20 cellular contexts compared by ENCODE assay signal in the genomic region with DNA sequence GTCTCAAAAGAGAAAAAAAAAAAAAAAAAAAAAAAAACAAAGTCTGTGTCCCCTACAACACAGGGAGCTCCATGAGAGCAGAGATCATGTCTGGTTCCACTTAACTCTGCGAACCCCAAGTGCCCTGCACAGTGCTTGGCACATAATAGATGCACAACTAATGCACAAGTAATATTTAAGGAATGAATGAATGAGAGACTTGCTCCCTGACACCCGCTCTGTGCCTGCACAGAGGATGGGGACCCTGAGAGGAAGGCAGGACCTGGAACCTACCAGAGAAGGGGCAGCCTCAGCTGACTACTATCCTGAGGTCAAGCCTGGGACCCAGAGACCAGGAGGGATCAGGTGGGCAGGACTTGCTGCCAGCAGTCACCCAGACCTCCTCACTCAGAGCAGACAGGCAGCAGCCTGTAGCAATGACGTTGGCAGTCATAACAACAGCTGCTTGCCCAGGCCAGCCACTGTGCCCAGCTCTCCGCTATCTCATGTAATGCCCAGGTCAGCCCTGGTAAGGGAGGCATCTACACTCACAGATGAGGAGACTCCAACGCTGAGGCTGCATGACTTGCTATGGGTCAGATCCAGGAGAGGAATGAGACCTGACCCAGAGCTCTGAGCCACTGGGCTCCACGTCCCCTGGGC.
"Had no signal": no experiment of that assay in that cellular context is flagged by ENCODE, and none has a peak within 500 bp of the region (broad histone marks: within the 10 kb centered on the region; RNA-seq: fewer than 3 reads in every experiment).

No MANE protein-coding gene starts in this region.

- H3K9ac ChIP-seq: parathyroid adenoma had no signal

- H3K4me3 ChIP-seq: left ventricle myocardium inferior, transverse colon had no signal

- H2AFZ ChIP-seq: parathyroid adenoma had no signal

- H3K4me1 ChIP-seq: left ventricle myocardium inferior, parathyroid adenoma, transverse colon had no signal

- H3K9me3 ChIP-seq: left ventricle myocardium inferior, transverse colon had no signal

- H3K79me2 ChIP-seq: parathyroid adenoma had no signal

- ATAC-seq: activated CD4-positive, CD25-positive, alpha-beta regulatory T cell treated with anti-CD3 and anti-CD28 coated beads, Interleukin-2, amount 50 U/mL, for 24 hours; activated T-cell treated with anti-CD3 and anti-CD28 coated beads, Interleukin-2, amount 50 U/mL, for 72 hours had no signal

- DNase-seq: activated CD4-positive, alpha-beta T cell treated with anti-CD3 and anti-CD28 coated beads, Interleukin-2, amount 50 U/mL, for 1 hour; activated CD8-positive, alpha-beta memory T cell treated with anti-CD3 and anti-CD28 coated beads for 24 hours; activated effector memory CD4-positive, alpha-beta T cell treated with anti-CD3 and anti-CD28 coated beads, Interleukin-2, amount 50 U/mL, for 16 hours; activated naive CD4-positive, alpha-beta T cell treated with anti-CD3 and anti-CD28 coated beads, Interleukin-2, amount 50 U/mL, for 16 hours; activated T-cell treated with anti-CD3 and anti-CD28 coated beads, Interleukin-2, amount 50 U/mL, for 72 hours; aorta; brain microvascular endothelial cell; cortex of kidney; erythroblast; head of caudate nucleus; kidney; left ventricle myocardium inferior; mammary epithelial cell; midbrain; stimulated activated CD4-positive, alpha-beta T cell treated with anti-CD3 and anti-CD28 coated beads, Interleukin-2, amount 100 ng/mL, for 24 hours; stimulated activated naive CD4-positive, alpha-beta T cell treated with Interleukin-2 at 50 U/mL for 16 hours; substantia nigra; transverse colon had no signal

- H3K27me3 ChIP-seq: brain microvascular endothelial cell, transverse colon had no signal

- H3K36me3 ChIP-seq: transverse colon had no signal

- H3K27ac ChIP-seq: brain microvascular endothelial cell, left ventricle myocardium inferior, parathyroid adenoma, transverse colon had no signal
